ENCODE assay signal across 8 cellular contexts in the genomic region with DNA sequence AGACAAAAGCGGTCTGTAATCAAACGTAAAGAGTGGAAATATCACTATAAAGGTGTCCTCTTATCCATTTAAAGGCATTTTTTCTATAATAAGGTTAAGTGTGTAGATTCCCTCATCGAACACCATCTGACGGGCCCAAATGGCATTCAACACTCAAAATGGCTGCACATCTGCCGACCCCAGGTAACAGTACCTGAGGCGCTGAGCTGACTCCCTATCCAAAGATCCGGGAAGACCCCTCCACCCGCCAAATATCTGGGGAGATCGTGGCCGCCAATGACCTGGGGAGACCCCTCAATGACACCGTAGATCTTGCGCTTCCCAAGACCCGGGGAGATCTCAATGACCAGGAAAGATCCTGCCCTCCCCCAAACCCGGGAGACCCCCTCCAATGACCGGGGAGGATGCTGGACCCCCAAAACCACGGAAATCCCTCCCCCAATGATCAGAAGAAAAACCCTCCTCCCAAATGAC. TPM values are rescaled to one million over a fixed set of nuclear protein-coding genes. Genes with fewer than 3 reads are reported as not detected.
DNase-seq lines count a peak whose midpoint lies in the region; ATAC-seq and TF ChIP-seq lines count a peak whose summit lies in the region.

No MANE protein-coding gene starts in this region.

- TF ChIP-seq CTCF in HFF-Myc (IDR thresholded peaks at IDR 0.05; ENCODE audit: low read depth, low read length, missing control alignments), result no peak
- no peak for TF ChIP-seq CTCF in mammary epithelial cell (conservative IDR thresholded peaks at IDR 0.05 in 1 of 2, IDR thresholded peaks at IDR 0.05 in 1 of 2; ENCODE audit: extremely low read depth in 1 of 2, insufficient read depth in 1 of 2, low read depth in 1 of 2, low read length in 2 of 2)
- no peak for TF ChIP-seq CTCF in thoracic aorta (IDR thresholded peaks at IDR 0.05)

- H4K20me1 ChIP-seq in mammary epithelial cell (ENCODE audit: insufficient read depth, low read length), result no peaks in the 10 kb centered on the region

- intact Hi-C loops in mammary epithelial cell (cut with micrococcal nuclease), result loop anchor here (10.0 kb wide), 1 partner anchor 198 kb away; the partner anchor contains the start of gene ARIH2

- 0% methylated on average over 7 of the region's 16 CpGs for WGBS in mammary epithelial cell (ENCODE audit: low coverage, missing lambda C conversion rate)

- H3K4me3 ChIP-seq in HFF-Myc (replicated peaks; ENCODE audit: low read depth, low read length), result peak overlapping the region; percentile 91
- peak overlapping the region; percentile 68 to 93 (median 76) for H3K4me3 ChIP-seq in mammary epithelial cell (replicated peaks in 1 of 3; ENCODE audit: insufficient read depth in 1 of 3, low read depth in 2 of 3, low read length in 3 of 3)
- peak overlapping the region; percentile 87 for H3K4me3 ChIP-seq in thoracic aorta

- peak overlapping the region; percentile 73 for H2AFZ ChIP-seq in mammary epithelial cell (ENCODE audit: low read depth, low read length)

- ATAC-seq in thoracic aorta (ENCODE audit: insufficient number of reproducible peaks, low FRiP score, low read depth), result no peak

- CTCF ChIA-PET in mammary epithelial cell (lab: Charles Lee; ENCODE audit: low non-redundant PET), result interaction anchor here (0.8 kb wide), 1 partner anchor 31 kb away, joined by 3 read pairs; no protein-coding TSS in a partner anchor

- H3K9ac ChIP-seq in mammary epithelial cell (ENCODE audit: insufficient read depth, low read length), result peak overlapping the region; percentile 99

- H3K27ac ChIP-seq in mammary epithelial cell (ENCODE audit: insufficient read depth, low read depth, low read length), result peak overlapping the region; percentile 94
- H3K27ac ChIP-seq in thoracic aorta, result peak overlapping the region; percentile 18 to 74

- H3K4me1 ChIP-seq in mammary epithelial cell (ENCODE audit: insufficient read depth, low read length) (peaks cover 32% of the 10 kb centered on the region), thoracic aorta (ENCODE audit: control insufficient read depth in 1 of 2, low read depth in 2 of 2) (peaks cover 16 to 41% of the 10 kb centered on the region in 2 donors)

- dilution Hi-C loops in mammary epithelial cell (cut with HindIII; ENCODE audit: low sequenced_read_pairs), result no loop called here

- peaks cover 53% of the 10 kb centered on the region for H3K79me2 ChIP-seq in mammary epithelial cell (ENCODE audit: insufficient read depth, low read length)

- H3K27me3 ChIP-seq in mammary epithelial cell (ENCODE audit: insufficient read depth, low read length) (no peaks in the 10 kb centered on the region), thoracic aorta (replicated peaks; ENCODE audit: insufficient read depth) (no peaks in the 10 kb centered on the region)

- H3K9me3 ChIP-seq in mammary epithelial cell (replicated peaks; ENCODE audit: insufficient read depth, low read length) (no peaks in the 10 kb centered on the region), thoracic aorta (no peaks in the 10 kb centered on the region)

- H3K36me3 ChIP-seq in mammary epithelial cell (ENCODE audit: insufficient read depth, low read length) (peaks cover 4% of the 10 kb centered on the region), thoracic aorta (no peaks in the 10 kb centered on the region)

- peak overlapping the region; percentile 84 for H3K4me2 ChIP-seq in mammary epithelial cell (ENCODE audit: insufficient read depth, low read depth, low read length)

- DNase-seq in HFF-Myc (ENCODE audit: extremely low read depth, low read depth), result no peak
- peak; percentile 26 for DNase-seq in SK-N-DZ (ENCODE audit: low spot score)
- DNase-seq in mammary epithelial cell, result no peak
- DNase-seq in lung microvascular endothelial cell (ENCODE audit: low read depth in 2 of 2), result peak; percentile 25 to 45
- no peak for DNase-seq in thoracic aorta (ENCODE audit: low spot score)
- DNase-seq in pons (ENCODE audit: low spot score), result no peak
- DNase-seq in NCI-H128 (lab: John Stamatoyannopoulos, UW; ENCODE audit: unreplicated experiment), result no peak
- DNase-seq in NCI-H510A (lab: John Stamatoyannopoulos, UW), result no peak

- TSS peak; percentile 52 for BruUV-seq in mammary epithelial cell (replicated peaks; lab: Mats Ljungman, UMichigan)

- in situ Hi-C loops in mammary epithelial cell (cut with MboI; ENCODE audit: low sequenced_read_pairs in 2 of 2), result no loop called here

RNA-seq across cellular contexts. Expression of gene IP6K2, which starts 0.5 kb away (rescaled TPM):
- 101 and 123 TPM in 2 replicates for polyA plus RNA-seq in SK-N-DZ (2014; cell fraction: cytosol; rRNA removed)
- polyA plus RNA-seq in SK-N-DZ (2014; cell fraction: nucleus; rRNA removed), result 249 and 251 TPM in 2 replicates
- total RNA-seq in mammary epithelial cell, result 10 to 100 TPM; 62.7 to 95.8 TPM
- 94.7 TPM for polyA plus RNA-seq in mammary epithelial cell
- 33.8 TPM for polyA minus RNA-seq in mammary epithelial cell
- total RNA-seq in lung microvascular endothelial cell, result 29.0 and 39.3 TPM in 2 replicates
- 10 to 100 TPM; 38.3 to 90.7 TPM for total RNA-seq in thoracic aorta

RNA-seq across cellular contexts. Expression of gene NCKIPSD, which starts 30.8 kb away (rescaled TPM):
- polyA plus RNA-seq in SK-N-DZ (2014; cell fraction: cytosol; rRNA removed), result 22.7 and 24.0 TPM in 2 replicates
- polyA plus RNA-seq in SK-N-DZ (2014; cell fraction: nucleus; rRNA removed), result 52.4 and 62.8 TPM in 2 replicates
- total RNA-seq in mammary epithelial cell (10 to 100 TPM; 14.8 to 21.1 TPM), lung microvascular endothelial cell (4.2 and 5.2 TPM in 2 replicates), thoracic aorta (100 to 1,000 TPM in 1 of 2 donors, 10 to 100 TPM in 1; 59.6 to 101 TPM)
- 23.8 TPM for polyA plus RNA-seq in mammary epithelial cell
- 14.0 TPM for polyA minus RNA-seq in mammary epithelial cell

RNA-seq across cellular contexts. Expression of gene CELSR3, which starts 53.9 kb away (rescaled TPM):
- 3.2 and 4.4 TPM in 2 replicates for polyA plus RNA-seq in SK-N-DZ (2014; cell fraction: cytosol; rRNA removed)
- polyA plus RNA-seq in SK-N-DZ (2014; cell fraction: nucleus; rRNA removed), result 16.3 and 18.2 TPM in 2 replicates
- total RNA-seq in mammary epithelial cell (1 to 10 TPM; 1.7 to 2.2 TPM), lung microvascular endothelial cell (0.20 and 0.22 TPM in 2 replicates), thoracic aorta (1 to 10 TPM; 1.3 to 3.0 TPM)
- polyA plus RNA-seq in mammary epithelial cell, result 0.51 TPM
- polyA minus RNA-seq in mammary epithelial cell, result 1.8 TPM

Comparison
In these comparisons a context has a peak if more than half of its experiments do, and no peak if none do; other contexts are left out.
1. DNase-seq: peak in SK-N-DZ (single experiment) and lung microvascular endothelial cell (2 of 2); none in HFF-Myc (single experiment), mammary epithelial cell (single experiment), thoracic aorta (single experiment), pons (single experiment), NCI-H128 (single experiment) and NCI-H510A (single experiment).
2. Peak in every context shown above with its lines, with median percentiles within 50 percentile points of each other: H3K4me3 ChIP-seq.